18 cellular contexts compared by ENCODE assay signal in genomic region chr14:83816755-83817154, GRCh38.
DNase-seq lines count a peak whose midpoint lies in the region; ATAC-seq, FAIRE-seq and TF ChIP-seq lines count a peak whose summit lies in the region.
"Had no signal": no experiment of that assay in that cellular context is flagged by ENCODE, and none has a peak within 500 bp of the region (broad histone marks: within the 10 kb centered on the region; RNA-seq: fewer than 3 reads in every experiment).

No MANE protein-coding gene starts in this region.

- TF ChIP-seq RAD21 in IMR-90 (IDR thresholded peaks at IDR 0.05; ENCODE audit: low read length) = no peak

- 16% methylated on average over 3 of the region's 6 CpGs; no CpG with 5 or more reads in 1 of the 2 experiments for WGBS in IMR-90 (ENCODE audit: extremely low coverage in 2 of 2, insufficient read length in 1 of 2), 2 experiments

- peaks cover 1% of the 10 kb centered on the region; the same call in 1 of the 2 replicates for H3K4me1 ChIP-seq in IMR-90 (ENCODE audit: control insufficient read depth, insufficient read depth, low read length)
- H3K4me1 ChIP-seq: suprapubic skin had no signal

- no peak overlapping the region for H2AK5ac ChIP-seq in IMR-90 (ENCODE audit: low read depth, low read length)

- no peak overlapping the region for H2BK15ac ChIP-seq in IMR-90 (ENCODE audit: low read depth, low read length)

- peak; percentile 90 for ATAC-seq in IMR-90 (ENCODE audit: low read depth)

- TF ChIP-seq CTCF in IMR-90 (conservative IDR thresholded peaks at IDR 0.05; ENCODE audit: low read depth, low read length) = no peak
- TF ChIP-seq CTCF in bronchial epithelial cell (IDR thresholded peaks at IDR 0.05; ENCODE audit: insufficient read depth, low read length, severe bottlenecking) = no peak

- no peak overlapping the region for H3K14ac ChIP-seq in IMR-90 (replicated peaks; ENCODE audit: low read depth, low read length)

- dilution Hi-C loops in IMR-90 (cut with HindIII; ENCODE audit: low sequenced_read_pairs, unreplicated experiment) = no loop called here

- no peak overlapping the region for H3K27ac ChIP-seq in IMR-90 (ENCODE audit: insufficient read depth, low read length)
- H3K27ac ChIP-seq: GM23248, HL-60, suprapubic skin had no signal

- FAIRE-seq in bronchial epithelial cell (lab: Jason Lieb, UNC) (no peak), H54 (lab: Jason Lieb, UNC) (no peak)
- FAIRE-seq: TTC549 had no signal

- no peak overlapping the region for H3K18ac ChIP-seq in IMR-90 (ENCODE audit: low read depth, low read length)

- in situ Hi-C loops in Caki2 (cut with HindIII; ENCODE audit: low pct_unique_long_range_greater_than_20kb, low sequenced_read_pairs) (no loop called here), IMR-90 (cut with MboI; ENCODE audit: low sequenced_read_pairs) (no loop called here)

- no peaks in the 10 kb centered on the region for H3K9me3 ChIP-seq in IMR-90 (ENCODE audit: control insufficient read depth, insufficient read depth, low read length)
- H3K9me3 ChIP-seq: suprapubic skin had no signal

- H2AFZ ChIP-seq in IMR-90 (replicated peaks; ENCODE audit: low read length, poor library complexity) = no peak overlapping the region
- H2AFZ ChIP-seq: GM23248 had no signal

- DNase-seq in Caki2 (ENCODE audit: low read depth) = peak; percentile 1
- peak; percentile 74 for DNase-seq in IMR-90
- DNase-seq in bronchial epithelial cell (ENCODE audit: low read depth) = peak; percentile 20
- DNase-seq in lung microvascular endothelial cell (ENCODE audit: low read depth in 2 of 2) = peak; percentile 41 to 80
- DNase-seq in cerebellum (ENCODE audit: low spot score) = no peak
- DNase-seq in H54 (ENCODE audit: insufficient read length, low spot score) = no peak
- no peak for DNase-seq in stimulated activated CD4-positive, alpha-beta T cell treated with anti-CD3 and anti-CD28 coated beads, Interleukin-4, amount 100 ng/mL, for 4 hours
- no peak for DNase-seq in ecto neural progenitor cell (ENCODE audit: low spot score)
- DNase-seq: activated CD4-positive, alpha-beta T cell treated with anti-CD3 and anti-CD28 coated beads, Interleukin-2, amount 10 ng/mL, durations not matched to agents 7 days and 5 days; activated naive CD4-positive, alpha-beta T cell; GM23248; NCI-H1105 treated with DMSO at 0.1 percent for 48 hours; NCI-H774; stimulated activated CD4-positive, alpha-beta T cell treated with anti-CD3 and anti-CD28 coated beads, Interleukin-4, amount 100 ng/mL, for 24 hours; stimulated activated CD8-positive, alpha-beta memory T cell treated with anti-CD3 and anti-CD28 coated beads, Interleukin-4, amount 100 ng/mL, for 48 hours had no signal

- no TSS peak for BruUV-seq in IMR-90 (replicated peaks; lab: Mats Ljungman, UMichigan)

- H3K4me2 ChIP-seq in IMR-90 (ENCODE audit: low read depth, low read length) = peak overlapping the region; percentile 69

- H2AK9ac ChIP-seq in IMR-90 (replicated peaks; ENCODE audit: low read depth, low read length, poor library complexity) = no peak overlapping the region

- H2BK120ac ChIP-seq in IMR-90 (ENCODE audit: low read depth, low read length) = no peak overlapping the region

- no peaks in the 10 kb centered on the region for H3K79me1 ChIP-seq in IMR-90 (ENCODE audit: low read depth in 1 of 2, low read length in 2 of 2)

- no peaks in the 10 kb centered on the region for H3K9me1 ChIP-seq in IMR-90 (ENCODE audit: insufficient read depth, low read length)

- no peak overlapping the region for H3K9ac ChIP-seq in IMR-90 (ENCODE audit: low read depth, low read length)
- H3K9ac ChIP-seq: GM23248 had no signal

- POLR2A ChIA-PET in IMR-90 (lab: Charles Lee; ENCODE audit: unreplicated experiment) = no interaction called here

- TF ChIP-seq POLR2A in IMR-90 (IDR thresholded peaks at IDR 0.05; ENCODE audit: low read depth, low read length) = no peak
- TF ChIP-seq POLR2A in H54 (IDR thresholded peaks at IDR 0.05; ENCODE audit: low read depth, low read length) = no peak

- H3K4ac ChIP-seq in IMR-90 (ENCODE audit: low read depth, low read length) = no peak overlapping the region

- intact Hi-C loops in IMR-90 (cut with micrococcal nuclease) = loop anchor here (5.0 to 10.0 kb wide), 3 partner anchors 248 to 1711 kb away; no protein-coding TSS in a partner anchor

- H3K36me3 ChIP-seq in IMR-90 (ENCODE audit: control insufficient read depth, insufficient read depth, low read length) (no peaks in the 10 kb centered on the region), bronchial epithelial cell (ENCODE audit: control insufficient read depth, insufficient read depth, low read length) (no peaks in the 10 kb centered on the region)
- H3K36me3 ChIP-seq: suprapubic skin had no signal

- no peaks in the 10 kb centered on the region for H4K20me1 ChIP-seq in IMR-90 (ENCODE audit: insufficient read depth, low read length)

- H2BK20ac ChIP-seq in IMR-90 (ENCODE audit: low read depth, low read length) = no peak overlapping the region

- CTCF ChIA-PET in IMR-90 (lab: Yijun Ruan, JAX) = no interaction called here

- H3K4me3 ChIP-seq in IMR-90 (ENCODE audit: insufficient read depth, low read depth, low read length) = no peak overlapping the region
- no peak overlapping the region for H3K4me3 ChIP-seq in bronchial epithelial cell (ENCODE audit: low read depth, low read length)
- H3K4me3 ChIP-seq: GM23248, suprapubic skin had no signal

- H4K5ac ChIP-seq in IMR-90 (ENCODE audit: low read depth, low read length) = no peak overlapping the region

- no peak overlapping the region for H4K8ac ChIP-seq in IMR-90 (ENCODE audit: low read depth in 2 of 2, low read length in 2 of 2)

- no peaks in the 10 kb centered on the region for H3K27me3 ChIP-seq in IMR-90 (ENCODE audit: control insufficient read depth, insufficient read depth, low read length)
- H3K27me3 ChIP-seq in bronchial epithelial cell (ENCODE audit: control insufficient read depth, insufficient read depth, low read length) = no peaks in the 10 kb centered on the region
- H3K27me3 ChIP-seq: suprapubic skin had no signal

- H2BK5ac ChIP-seq in IMR-90 (ENCODE audit: low read depth, low read length, poor library complexity, severe bottlenecking) = no peak overlapping the region

- no peak overlapping the region for H3K23ac ChIP-seq in IMR-90 (ENCODE audit: low read depth, low read length)

- H3K56ac ChIP-seq in IMR-90 (ENCODE audit: extremely low read depth, insufficient read depth, low read length) = no peak overlapping the region

- no peak overlapping the region for H4K91ac ChIP-seq in IMR-90 (ENCODE audit: insufficient read depth, low read depth, low read length)

TF ChIP-seq in IMR-90, 13 proteins besides CTCF, POLR2A, EP300 and RAD21:
- peak; percentile 49; the same call in 1 of the 2 replicates for TF ChIP-seq CEBPB (IDR thresholded peaks at IDR 0.05; ENCODE audit: low read depth, low read length)
- peak; percentile 60; the same call in 1 of the 2 replicates for TF ChIP-seq BHLHE40 (IDR thresholded peaks at IDR 0.05; ENCODE audit: low read depth, low read length)
- no peak for TF ChIP-seq NFE2L2 (IDR thresholded peaks at IDR 0.05; ENCODE audit: low read depth, low read length)

Comparison
In these comparisons a context has a peak if more than half of its experiments do, and no peak if none do; other contexts are left out.
1. DNase-seq: peak in Caki2 (single experiment), IMR-90 (single experiment), bronchial epithelial cell (single experiment) and lung microvascular endothelial cell (2 of 2); none in cerebellum (single experiment), H54 (single experiment), stimulated activated CD4-positive, alpha-beta T cell treated with anti-CD3 and anti-CD28 coated beads, Interleukin-4, amount 100 ng/mL, for 4 hours (0 of 2) and ecto neural progenitor cell (single experiment).